8 cellular contexts compared by ENCODE assay signal in the genomic region with DNA sequence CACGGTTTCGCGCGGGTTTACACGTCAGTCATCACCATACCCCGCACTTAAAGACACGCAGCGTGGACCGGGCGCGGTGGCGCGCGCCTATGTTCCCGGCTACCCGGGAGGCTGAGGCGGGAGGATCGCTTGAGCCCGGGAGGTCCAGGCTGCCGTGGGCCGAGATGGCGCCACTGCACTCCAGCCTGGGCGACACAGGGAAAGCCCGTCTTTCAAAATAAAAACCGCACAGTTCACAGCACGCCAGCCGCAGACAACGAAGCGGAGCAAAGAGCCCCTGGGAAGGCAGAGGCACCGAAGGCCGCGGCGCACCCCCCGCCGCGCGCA. TPM values are rescaled to one million over a fixed set of nuclear protein-coding genes. Genes with fewer than 3 reads are reported as not detected.
DNase-seq lines count a peak whose midpoint lies in the region; ATAC-seq and TF ChIP-seq lines count a peak whose summit lies in the region.

No MANE protein-coding gene starts in this region.

- TF ChIP-seq CTCF in CD14-positive monocyte (IDR thresholded peaks at IDR 0.05) (no peak), PC-9 (conservative IDR thresholded peaks at IDR 0.05) (no peak), epithelial cell of esophagus (IDR thresholded peaks at IDR 0.05; ENCODE audit: insufficient read depth, low read depth, low read length, missing control alignments) (no peak), neutrophil (IDR thresholded peaks at IDR 0.05) (no peak)

- peaks cover 25% of the 10 kb centered on the region for H3K4me1 Mint-ChIP-seq in CD14-positive monocyte

- peak overlapping the region; percentile 88 to 89 for H3K4me3 Mint-ChIP-seq in CD14-positive monocyte

- peak overlapping the region; percentile 29; the same call in 1 of the 2 replicates for H3K27ac ChIP-seq in PC-9
- peak overlapping the region; percentile 88 for H3K27ac ChIP-seq in neutrophil

- H3K9me2 ChIP-seq in PC-9 (ENCODE audit: insufficient read depth), result no peaks in the 10 kb centered on the region

- H3K4me3 ChIP-seq in PC-9 (peak overlapping the region; percentile 95), epithelial cell of esophagus (ENCODE audit: low read length) (peak overlapping the region; percentile 91), neutrophil (ENCODE audit: low read depth in 1 of 2, low read length in 1 of 2) (peak overlapping the region; percentile 81 to 93)

- intact Hi-C loops in CD14-positive monocyte (cut with micrococcal nuclease), result loop anchor here (2.0 to 10.0 kb wide), 6 partner anchors 15 to 179 kb away; partner anchors contain the start of genes D2HGDH (in 2 of the 2), ATG4B (in 1 of the 2), ING5 (in 1 of the 2) and STK25 (in 1 of the 2)
- intact Hi-C loops in PC-9 (cut with micrococcal nuclease; ENCODE audit: unreplicated experiment), result loop anchor here (1.0 kb wide), 2 partner anchors 15 to 195 kb away; no protein-coding TSS in a partner anchor

- CTCF ChIA-PET in PC-9 (lab: Charles Lee), result interaction anchor here (1.1 to 1.2 kb wide), 3 partner anchors 15 to 192 kb away, joined by 3 to 10 read pairs (median 5); partner anchors contain the start of gene ING5

- DNase-seq in CD14-positive monocyte (ENCODE audit: low spot score), result no peak
- no peak for DNase-seq in PC-9
- DNase-seq in epithelial cell of esophagus (ENCODE audit: low read depth), result peak; percentile 11
- DNase-seq in T1000 (lab: John Stamatoyannopoulos, UW), result no peak
- no peak for DNase-seq in COLO829 (ENCODE audit: low spot score)
- DNase-seq in mesenteric fat pad (ENCODE audit: low spot score), result no peak

- H3F3A ChIP-seq in PC-9 (ENCODE audit: insufficient read depth, low read depth), result peaks cover 10% of the 10 kb centered on the region; the same call in 1 of the 2 replicates

- BruUV-seq in PC-9 (replicated peaks; lab: Mats Ljungman, UMichigan), result no TSS peak

- H4K20me1 ChIP-seq in PC-9 (ENCODE audit: insufficient read depth), result 0 out of 2 replicates have a peak, but pooled peaks cover 5% of the 10 kb centered on the region

- peaks cover 0 to 1% (median 0%) of the 10 kb centered on the region in 3 donors for H3K27me3 Mint-ChIP-seq in CD14-positive monocyte (ENCODE audit: low read depth in 3 of 3)

- H3K9me3 ChIP-seq in PC-9 (ENCODE audit: insufficient read depth, low read depth), result no peaks in the 10 kb centered on the region
- no peaks in the 10 kb centered on the region for H3K9me3 ChIP-seq in neutrophil

- H3K4me1 ChIP-seq in PC-9 (replicated peaks; ENCODE audit: insufficient read depth) (peaks cover 13% of the 10 kb centered on the region), neutrophil (ENCODE audit: control insufficient read depth in 1 of 2, insufficient read depth in 1 of 2, low read depth in 1 of 2, low read length in 1 of 2) (peaks cover 22% of the 10 kb centered on the region in 2 experiments)

- H3K36me3 ChIP-seq in PC-9 (ENCODE audit: low read depth) (peaks cover 20% of the 10 kb centered on the region), neutrophil (peaks cover 6% of the 10 kb centered on the region)

- peak overlapping the region; percentile 12 to 87 (median 76) for H3K27ac Mint-ChIP-seq in CD14-positive monocyte

- H3K36me3 Mint-ChIP-seq in CD14-positive monocyte, result peaks cover 20 to 31% of the 10 kb centered on the region in 2 donors

- H2AFZ ChIP-seq in PC-9, result peak overlapping the region; percentile 96

- H3K27me3 ChIP-seq in PC-9 (ENCODE audit: insufficient read depth, low read depth) (no peaks in the 10 kb centered on the region), neutrophil (no peaks in the 10 kb centered on the region)

- no peaks in the 10 kb centered on the region for H3K9me3 Mint-ChIP-seq in CD14-positive monocyte

- H3K79me2 ChIP-seq in PC-9 (ENCODE audit: low read depth), result peaks cover 76% of the 10 kb centered on the region

- peak; percentile 6 for ATAC-seq in GM21786 (IDR thresholded peaks at IDR 0.05; ENCODE audit: unreplicated experiment)

- peak overlapping the region; percentile 88 for H3K4me2 ChIP-seq in PC-9

- POLR2A ChIA-PET in PC-9 (lab: Charles Lee; ENCODE audit: unreplicated experiment), result interaction anchor here (0.5 to 1.5 kb wide), 12 partner anchors 16 to 1367 kb away, joined by 3 to 62 read pairs (median 4); partner anchors contain the start of genes D2HGDH, FARP2 and ING5

RNA-seq across cellular contexts. Expression of gene DTYMK, which starts 0.3 kb away (rescaled TPM):
- polyA plus RNA-seq in CD14-positive monocyte, result 10 to 100 TPM; 18.7 to 23.5 TPM
- total RNA-seq in PC-9 (2021) (183 and 191 TPM in 2 replicates), mesenteric fat pad (22.1 TPM)

RNA-seq across cellular contexts. Expression of gene ING5, which starts 15.6 kb away (rescaled TPM):
- polyA plus RNA-seq in CD14-positive monocyte, result 1 to 10 TPM; 6.5 to 6.6 TPM
- total RNA-seq in PC-9 (2021) (79.7 and 106 TPM in 2 replicates), mesenteric fat pad (29.1 TPM)

RNA-seq across cellular contexts. Expression of gene D2HGDH, which starts 48.1 kb away (rescaled TPM):
- polyA plus RNA-seq in CD14-positive monocyte, result 1 to 10 TPM; 1.0 to 1.1 TPM
- total RNA-seq in PC-9 (2021), result 131 and 232 TPM in 2 replicates
- 27.0 TPM for total RNA-seq in mesenteric fat pad

RNA-seq across cellular contexts. Expression of gene ATG4B, which starts 48.8 kb away (rescaled TPM):
- 10 to 100 TPM; 54.5 to 58.9 TPM for polyA plus RNA-seq in CD14-positive monocyte
- 162 and 177 TPM in 2 replicates for total RNA-seq in PC-9 (2021)
- 50.4 TPM for total RNA-seq in mesenteric fat pad

RNA-seq across cellular contexts. Expression of gene THAP4, which starts 49.3 kb away (rescaled TPM):
- 10 to 100 TPM; 15.1 to 16.3 TPM for polyA plus RNA-seq in CD14-positive monocyte
- 78.2 and 94.8 TPM in 2 replicates for total RNA-seq in PC-9 (2021)
- total RNA-seq in mesenteric fat pad, result 48.7 TPM
